ENCODE assay signal across 1 cellular context in genomic region chr1:29279896-29280779, GRCh38.
TF ChIP-seq lines count a peak whose summit lies in the region.

No MANE protein-coding gene starts in this region.

TF ChIP-seq in HEK293, 187 proteins besides CTCF, POLR2A, EP300 and RAD21 (continued from another document):
- peak; percentile 88 for TF ChIP-seq EGR2 (tag by site-specific recombination; IDR thresholded peaks at IDR 0.05; ENCODE audit: low read depth)
- TF ChIP-seq ZSCAN30 (tag by site-specific recombination; IDR thresholded peaks at IDR 0.05): no peak
- no peak for TF ChIP-seq ZNF707 (tag by site-specific recombination; IDR thresholded peaks at IDR 0.05)
- TF ChIP-seq ZNF585B (tag by site-specific recombination; IDR thresholded peaks at IDR 0.05): no peak
- TF ChIP-seq ZBTB8A (tag by site-specific recombination; IDR thresholded peaks at IDR 0.05): no peak
- TF ChIP-seq HIC1 (tag by site-specific recombination; IDR thresholded peaks at IDR 0.05): no peak
